In the genomic region with DNA sequence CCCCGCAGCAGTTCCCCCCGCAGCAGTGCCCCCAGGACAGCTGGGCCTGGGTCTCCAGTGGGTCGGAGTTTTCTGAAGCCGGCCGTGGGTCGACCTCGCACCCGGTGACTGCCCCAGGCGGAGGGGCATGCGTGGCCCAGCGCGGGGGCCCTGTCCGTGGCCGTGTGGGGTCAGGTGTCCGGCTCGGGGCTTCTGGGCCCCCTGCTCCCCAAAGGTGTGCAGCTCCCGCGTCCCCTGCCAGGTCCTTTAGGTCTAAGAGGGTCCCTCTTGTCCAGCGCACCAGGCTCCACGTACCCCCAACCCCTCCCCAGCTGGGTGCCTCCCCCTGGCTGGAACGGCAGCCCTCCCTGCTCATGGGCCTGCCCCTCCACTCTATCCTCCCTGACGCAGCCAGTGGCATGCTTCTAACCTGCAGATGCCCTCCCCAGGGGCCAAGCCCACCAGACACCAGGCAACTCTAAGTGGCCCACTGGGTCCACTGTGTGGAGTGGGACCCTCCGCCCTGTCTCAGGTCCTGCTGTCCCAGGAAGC, we compare ENCODE assay signal across 3 cellular contexts.
TF ChIP-seq lines count a peak whose summit lies in the region.

No MANE protein-coding gene starts in this region.

TF ChIP-seq in HEK293, 187 proteins besides CTCF, POLR2A, EP300 and RAD21:
- TF ChIP-seq GLIS2 (tag by site-specific recombination; IDR thresholded peaks at IDR 0.05) (peak; percentile 47), PRDM4 (tag by site-specific recombination; IDR thresholded peaks at IDR 0.05) (no peak), ZNF530 (tag by site-specific recombination; IDR thresholded peaks at IDR 0.05; ENCODE audit: low read depth) (no peak), KLF10 (tag by site-specific recombination; IDR thresholded peaks at IDR 0.05) (no peak), ZBTB7A (tag by site-specific recombination; IDR thresholded peaks at IDR 0.05; ENCODE audit: low read depth) (peak; percentile 36; the same call in 1 of the 2 replicates)

TF ChIP-seq in K562, 482 proteins besides CTCF, POLR2A, EP300 and RAD21:
- TF ChIP-seq POLR2G (IDR thresholded peaks at IDR 0.05; ENCODE audit: low read depth, low read length): peak; percentile 37; the same call in 1 of the 2 replicates
- TF ChIP-seq ZNF140 (CRISPR knock-in tag; IDR thresholded peaks at IDR 0.05): no peak
TF ChIP-seq in K562: peak in this region for 1.

TF ChIP-seq in SK-N-SH, 30 proteins besides CTCF, POLR2A, EP300 and RAD21:
- TF ChIP-seq POLR2AphosphoS5 (IDR thresholded peaks at IDR 0.05; ENCODE audit: low read depth, low read length) (no peak), YY1 (IDR thresholded peaks at IDR 0.05; ENCODE audit: low read depth) (no peak), IRF3 (IDR thresholded peaks at IDR 0.05; ENCODE audit: low read depth, low read length) (no peak), TCF12 (IDR thresholded peaks at IDR 0.05) (no peak), MXI1 (IDR thresholded peaks at IDR 0.05; ENCODE audit: low read depth, low read length) (no peak), USF2 (IDR thresholded peaks at IDR 0.05; ENCODE audit: borderline replicate concordance, low read depth, low read length) (no peak)
- TF ChIP-seq, protein P1, sequence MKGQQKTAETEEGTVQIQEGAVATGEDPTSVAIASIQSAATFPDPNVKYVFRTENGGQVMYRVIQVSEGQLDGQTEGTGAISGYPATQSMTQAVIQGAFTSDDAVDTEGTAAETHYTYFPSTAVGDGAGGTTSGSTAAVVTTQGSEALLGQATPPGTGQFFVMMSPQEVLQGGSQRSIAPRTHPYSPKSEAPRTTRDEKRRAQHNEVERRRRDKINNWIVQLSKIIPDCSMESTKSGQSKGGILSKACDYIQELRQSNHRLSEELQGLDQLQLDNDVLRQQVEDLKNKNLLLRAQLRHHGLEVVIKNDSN (IDR thresholded peaks at IDR 0.05; ENCODE audit: borderline replicate concordance, low read depth): no peak
TF ChIP-seq in SK-N-SH: peak in this region for 0.
